Comparison of ENCODE assay signal across 8 cellular contexts in genomic region chr10:134205-134742, GRCh38. TPM values are rescaled to one million over a fixed set of nuclear protein-coding genes. Genes with fewer than 3 reads are reported as not detected.
DNase-seq lines count a peak whose midpoint lies in the region; ATAC-seq and TF ChIP-seq lines count a peak whose summit lies in the region.

No MANE protein-coding gene starts in this region.

- H3K27ac Mint-ChIP-seq in chondrocyte (ENCODE audit: unreplicated experiment) (peak overlapping the region; percentile 83), memory B cell (peak overlapping the region; percentile 72)

- POLR2A ChIA-PET in BJ (lab: Charles Lee) (no interaction called here), Panc1 (lab: Charles Lee) (no interaction called here)

- H3K9me3 ChIP-seq in Panc1 (ENCODE audit: control insufficient read depth, insufficient read depth, low read depth, low read length), result no peaks in the 10 kb centered on the region
- H3K9me3 ChIP-seq in thyroid gland, result no peaks in the 10 kb centered on the region

- WGBS in thyroid gland, 2 donors, result 1 to 2% methylated on average over 26 of the region's 26 CpGs

- H3K4me3 Mint-ChIP-seq in chondrocyte (ENCODE audit: unreplicated experiment), result peak overlapping the region; percentile 76
- H3K4me3 Mint-ChIP-seq in memory B cell, result peak overlapping the region; percentile 82

- H3K27me3 ChIP-seq in BJ (ENCODE audit: control insufficient read depth, insufficient read depth, low read length) (no peaks in the 10 kb centered on the region), Panc1 (ENCODE audit: control insufficient read depth, insufficient read depth, low read length) (no peaks in the 10 kb centered on the region), thyroid gland (no peaks in the 10 kb centered on the region)

- peak overlapping the region; percentile 75 for H3K4me3 ChIP-seq in BJ (ENCODE audit: low read depth, low read length)
- peak overlapping the region; percentile 50 to 73 for H3K4me3 ChIP-seq in Panc1 (ENCODE audit: low read depth in 2 of 2, low read length in 2 of 2)
- peak overlapping the region; percentile 28 to 65 (median 41) for H3K4me3 ChIP-seq in thyroid gland (replicated peaks in 1 of 3)

- no peaks in the 10 kb centered on the region for H3K9me3 Mint-ChIP-seq in chondrocyte (ENCODE audit: low read depth)
- H3K9me3 Mint-ChIP-seq in memory B cell, result no peaks in the 10 kb centered on the region

- H3K36me3 Mint-ChIP-seq in chondrocyte (ENCODE audit: low read depth) (no peaks in the 10 kb centered on the region), memory B cell (no peaks in the 10 kb centered on the region)

- H3K27ac ChIP-seq in Panc1 (ENCODE audit: low read length), result peak overlapping the region; percentile 81
- H3K27ac ChIP-seq in thyroid gland, result peak overlapping the region; percentile 98 to 99 (median 99)

- TF ChIP-seq POLR2A in thyroid gland (IDR thresholded peaks at IDR 0.05), result peak in 1 of 2 donors; percentile 2

- no peaks in the 10 kb centered on the region for H3K36me3 ChIP-seq in BJ (ENCODE audit: control insufficient read depth, insufficient read depth, low read length)
- H3K36me3 ChIP-seq in Panc1 (ENCODE audit: control insufficient read depth, insufficient read depth, low read length), result no peaks in the 10 kb centered on the region
- no peaks in the 10 kb centered on the region for H3K36me3 ChIP-seq in thyroid gland

- H3K27me3 Mint-ChIP-seq in chondrocyte (ENCODE audit: low read depth), result no peaks in the 10 kb centered on the region
- no peaks in the 10 kb centered on the region for H3K27me3 Mint-ChIP-seq in memory B cell

- H3K4me1 ChIP-seq in Panc1 (ENCODE audit: control insufficient read depth, insufficient read depth, low read length) (peaks cover 26% of the 10 kb centered on the region), thyroid gland (peaks cover 39 to 40% of the 10 kb centered on the region in 2 donors)

- TF ChIP-seq CTCF in BJ (IDR thresholded peaks at IDR 0.05; ENCODE audit: insufficient read depth, low read depth, low read length) (no peak), Panc1 (IDR thresholded peaks at IDR 0.05) (no peak), chondrocyte (IDR thresholded peaks at IDR 0.05) (no peak), thyroid gland (IDR thresholded peaks at IDR 0.05) (no peak)

- DNase-seq in BJ (ENCODE audit: low read depth) (no peak), Panc1 (ENCODE audit: low read depth, low spot score) (no peak), chondrocyte (ENCODE audit: low spot score) (no peak), memory B cell (ENCODE audit: low spot score in 2 of 2) (peak in 1 of 2 donors; percentile 18), thyroid gland (peak; percentile 22 to 43)

- in situ Hi-C loops in Panc1 (cut with HindIII; ENCODE audit: low pct_unique_long_range_greater_than_20kb, low sequenced_read_pairs), result no loop called here

- intact Hi-C loops in Panc1 (cut with micrococcal nuclease; ENCODE audit: unreplicated experiment), result no loop called here
- intact Hi-C loops in thyroid gland (cut with DNase I), result no loop called here

- ATAC-seq in GM18519 (IDR thresholded peaks at IDR 0.05; ENCODE audit: low FRiP score, unreplicated experiment), result peak; percentile 2
- peak; percentile 20 for ATAC-seq in HG03025 (IDR thresholded peaks at IDR 0.05; ENCODE audit: low FRiP score, unreplicated experiment)
- ATAC-seq in Panc1, result peak; percentile 17
- peak; percentile 3 for ATAC-seq in memory B cell (ENCODE audit: low read depth)
- ATAC-seq in HG03039 (IDR thresholded peaks at IDR 0.05; ENCODE audit: unreplicated experiment), result no peak

- BruUV-seq in Panc1 (replicated peaks; lab: Mats Ljungman, UMichigan), result no TSS peak

- CTCF ChIA-PET in BJ (lab: Yijun Ruan, JAX) (no interaction called here), Panc1 (lab: Charles Lee) (no interaction called here)

- H3K4me1 Mint-ChIP-seq in chondrocyte (ENCODE audit: low read depth) (peaks cover 54% of the 10 kb centered on the region), memory B cell (peaks cover 22% of the 10 kb centered on the region)

RNA-seq across cellular contexts. Expression of gene ZMYND11, which starts 1.0 kb away (rescaled TPM):
- 37.6 and 64.4 TPM in 2 replicates for polyA plus RNA-seq in BJ (2011; rRNA removed)
- 18.8 and 21.9 TPM in 2 replicates for polyA minus RNA-seq in BJ (2011; rRNA and poly(A)+ RNA removed)
- total RNA-seq in Panc1 (2021; ENCODE audit: unreplicated experiment), result 37.5 TPM
- 21.7 TPM for polyA plus RNA-seq in Panc1 (2012; ENCODE audit: insufficient read length)
- 72.0 to 74.2 TPM (median 73.6 TPM) in 3 replicates for total RNA-seq in chondrocyte
- 100 to 1,000 TPM; 127 to 179 (median 154) TPM for total RNA-seq in thyroid gland

Comparison
In these comparisons a context has a peak if more than half of its experiments do, and no peak if none do; other contexts are left out.
1. DNase-seq: peak in thyroid gland (2 of 2); none in BJ (single experiment), Panc1 (single experiment) and chondrocyte (single experiment).
2. Peak in every context shown above with its lines, with median percentiles within 50 percentile points of each other: H3K4me3 ChIP-seq.